Comparison of ENCODE assay signal across 9 cellular contexts in genomic region chr2:188978291-188979081, GRCh38. TPM values are rescaled to one million over a fixed set of nuclear protein-coding genes. Genes with fewer than 3 reads are reported as not detected.
DNase-seq lines count a peak whose midpoint lies in the region; ATAC-seq and TF ChIP-seq lines count a peak whose summit lies in the region.
"Had no signal": no experiment of that assay in that cellular context is flagged by ENCODE, and none has a peak within 500 bp of the region (broad histone marks: within the 10 kb centered on the region; RNA-seq: fewer than 3 reads in every experiment).

No MANE protein-coding gene starts in this region.

- ATAC-seq in Right ventricle myocardium inferior (peak; percentile 44), HG02970 (IDR thresholded peaks at IDR 0.05; ENCODE audit: low FRiP score, unreplicated experiment) (peak; percentile 79)
- peak; percentile 78 for ATAC-seq in stimulated activated naive CD8-positive, alpha-beta T cell treated with anti-CD3 and anti-CD28 coated beads, Interleukin-15, Interleukin-2, amounts not matched to agents 100 U/mL and 50 U/mL, for 24 hours

- H3K4me3 ChIP-seq in left ventricle myocardium inferior = peak overlapping the region; percentile 64

- intact Hi-C loops in Right ventricle myocardium inferior (cut with DNase I) = no loop called here
- intact Hi-C loops in cardiac septum (cut with DNase I) = loop anchor here (1.0 to 5.0 kb wide), 3 partner anchors 41 to 454 kb away; no protein-coding TSS in a partner anchor
- intact Hi-C loops in left ventricle myocardium inferior (cut with micrococcal nuclease) = loop anchor here (5.0 to 10.0 kb wide), 2 partner anchors 191 to 454 kb away; no protein-coding TSS in a partner anchor

- no peaks in the 10 kb centered on the region for H3K9me3 ChIP-seq in left ventricle myocardium inferior (replicated peaks)

- H3K4me1 ChIP-seq in left ventricle myocardium inferior = no peaks in the 10 kb centered on the region

- TF ChIP-seq CTCF in left ventricle myocardium inferior (IDR thresholded peaks at IDR 0.05; ENCODE audit: borderline replicate concordance) = peak; percentile 38

- DNase-seq in Right ventricle myocardium inferior (ENCODE audit: missing footprints) = no peak
- DNase-seq in cardiac septum (ENCODE audit: low spot score) = no peak
- DNase-seq in SK-N-DZ (ENCODE audit: low spot score) = peak; percentile 95
- DNase-seq in left ventricle myocardium inferior = no peak
- no peak for DNase-seq in stimulated activated naive CD8-positive, alpha-beta T cell treated with anti-CD3 and anti-CD28 coated beads, Interleukin-15, Interleukin-2, amounts not matched to agents 100 U/mL and 50 U/mL, for 24 hours
- DNase-seq in COLO829 (ENCODE audit: low spot score) = no peak
- DNase-seq in NCI-H510A (lab: John Stamatoyannopoulos, UW) = no peak

- no peaks in the 10 kb centered on the region for H3K36me3 ChIP-seq in left ventricle myocardium inferior

- H3K27ac ChIP-seq in left ventricle myocardium inferior (replicated peaks) = peak overlapping the region; percentile 82
- H3K27ac ChIP-seq: epithelial cell of prostate had no signal

- H3K27me3 ChIP-seq in left ventricle myocardium inferior (ENCODE audit: low read depth) = no peaks in the 10 kb centered on the region

RNA-seq across cellular contexts. Expression of gene COL3A1, which starts 4.3 kb away (rescaled TPM):
- total RNA-seq in Right ventricle myocardium inferior (72.7 TPM), cardiac septum (180 TPM), left ventricle myocardium inferior (98.5 TPM)
- polyA plus RNA-seq in SK-N-DZ (2014; cell fraction: cytosol; rRNA removed) = 9.8 and 11.2 TPM in 2 replicates
- 177 and 192 TPM in 2 replicates for polyA plus RNA-seq in SK-N-DZ (2014; cell fraction: nucleus; rRNA removed)
